12 cellular contexts compared by ENCODE assay signal in the genomic region with DNA sequence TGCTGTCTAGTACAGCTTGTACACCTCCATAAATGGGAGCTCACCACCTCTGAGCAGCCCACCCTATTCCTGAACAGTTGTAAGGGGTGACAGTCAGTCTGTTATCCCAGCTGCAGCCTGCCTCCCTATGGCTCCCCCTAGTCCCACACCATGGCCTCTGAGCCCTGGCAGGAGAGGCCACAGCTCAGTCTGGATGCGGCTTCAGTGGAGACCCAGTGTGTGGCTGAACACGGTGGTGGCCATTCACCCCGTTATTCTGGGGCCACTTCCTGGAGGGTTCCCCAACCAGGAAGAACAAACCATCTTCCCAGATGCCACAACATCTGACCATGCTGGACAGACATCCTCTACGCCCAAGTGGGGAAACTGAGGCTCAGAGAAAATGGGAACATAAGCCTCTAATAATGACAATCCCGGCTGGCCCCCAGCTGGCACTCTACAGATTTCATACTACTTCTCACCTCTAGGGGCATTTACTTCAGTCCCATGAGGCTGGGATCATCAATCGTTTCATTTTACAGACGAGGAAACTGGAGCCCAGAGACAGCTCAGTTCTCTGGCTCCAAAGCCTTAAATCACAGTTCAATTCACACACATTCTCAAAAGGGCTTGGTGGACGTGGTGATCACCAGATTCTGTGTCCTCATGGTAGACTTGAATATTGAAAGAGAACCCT. TPM values are rescaled to one million over a fixed set of nuclear protein-coding genes. Genes with fewer than 3 reads are reported as not detected.
DNase-seq lines count a peak whose midpoint lies in the region; ATAC-seq and TF ChIP-seq lines count a peak whose summit lies in the region.
"Had no signal": no experiment of that assay in that cellular context is flagged by ENCODE, and none has a peak within 500 bp of the region (broad histone marks: within the 10 kb centered on the region; RNA-seq: fewer than 3 reads in every experiment).

No MANE protein-coding gene starts in this region.

- TF ChIP-seq CTCF in DOHH2 (IDR thresholded peaks at IDR 0.05; ENCODE audit: low read depth, low read length, poor library complexity, severe bottlenecking) (peak; percentile 57), lower lobe of right lung (IDR thresholded peaks at IDR 0.05) (peak; percentile 15), GM13977 (IDR thresholded peaks at IDR 0.05; ENCODE audit: extremely low read depth, insufficient read depth, missing control alignments) (no peak)

- H3K9me3 ChIP-seq in DOHH2 (ENCODE audit: control insufficient read depth, insufficient read depth, low read length) (no peaks in the 10 kb centered on the region), lower lobe of right lung (no peaks in the 10 kb centered on the region), SJCRH30 (replicated peaks) (no peaks in the 10 kb centered on the region)
- H3K9me3 ChIP-seq: sigmoid colon, suprapubic skin had no signal

- H3K9me2 ChIP-seq in DOHH2 (replicated peaks; ENCODE audit: control insufficient read depth, low read length) = no peaks in the 10 kb centered on the region

- no peak overlapping the region for H3K4me3 ChIP-seq in DOHH2 (ENCODE audit: low read length)
- no peak overlapping the region for H3K4me3 ChIP-seq in lower lobe of right lung
- H3K4me3 ChIP-seq in SJCRH30 = no peak overlapping the region
- H3K4me3 ChIP-seq: sigmoid colon, suprapubic skin had no signal

- H4K20me1 ChIP-seq in DOHH2 (ENCODE audit: control insufficient read depth, insufficient read depth, low read depth, low read length) = no peaks in the 10 kb centered on the region

- no peak overlapping the region for H3K27ac Mint-ChIP-seq in activated CD8-positive, alpha-beta T cell treated with anti-CD3 and anti-CD28 coated beads, Interleukin-2, amount 10 ng/mL, durations not matched to agents 7 days and 5 days
- H3K27ac Mint-ChIP-seq: activated naive CD4-positive, alpha-beta T cell treated with anti-CD3 and anti-CD28 coated beads, Interleukin-2, amount 50 U/mL, for 72 hours had no signal

- no peak overlapping the region for H3K4me3 Mint-ChIP-seq in activated CD8-positive, alpha-beta T cell treated with anti-CD3 and anti-CD28 coated beads, Interleukin-2, amount 10 ng/mL, durations not matched to agents 7 days and 5 days

- H3K27ac ChIP-seq in DOHH2 (ENCODE audit: low read depth, low read length) (no peak overlapping the region), lower lobe of right lung (no peak overlapping the region), SJCRH30 (no peak overlapping the region)
- H3K27ac ChIP-seq: sigmoid colon, suprapubic skin had no signal

- H3K36me3 Mint-ChIP-seq in activated CD8-positive, alpha-beta T cell treated with anti-CD3 and anti-CD28 coated beads, Interleukin-2, amount 10 ng/mL, durations not matched to agents 7 days and 5 days (ENCODE audit: low read depth) = no peaks in the 10 kb centered on the region
- H3K36me3 Mint-ChIP-seq: activated naive CD4-positive, alpha-beta T cell treated with anti-CD3 and anti-CD28 coated beads, Interleukin-2, amount 50 U/mL, for 72 hours had no signal

- peaks cover 25% of the 10 kb centered on the region for H3K27me3 ChIP-seq in DOHH2 (ENCODE audit: control insufficient read depth, low read length)
- H3K27me3 ChIP-seq in lower lobe of right lung (ENCODE audit: low read depth) = peaks cover 17% of the 10 kb centered on the region
- H3K27me3 ChIP-seq in SJCRH30 = peaks cover 37% of the 10 kb centered on the region; the same call in 1 of the 2 replicates

- POLR2A ChIA-PET in activated CD8-positive, alpha-beta T cell treated with anti-CD3 and anti-CD28 coated beads, Interleukin-2, amount 10 ng/mL, durations not matched to agents 7 days and 5 days (lab: Charles Lee) = interaction anchor here (0.6 kb wide), 1 partner anchor 43 kb away, joined by 3 read pairs; no protein-coding TSS in a partner anchor

- no peak overlapping the region for H3K4me2 ChIP-seq in DOHH2 (ENCODE audit: low read length)

- no peaks in the 10 kb centered on the region for H3K4me1 ChIP-seq in DOHH2 (ENCODE audit: control insufficient read depth, low read length)
- no peaks in the 10 kb centered on the region for H3K4me1 ChIP-seq in lower lobe of right lung
- no peaks in the 10 kb centered on the region for H3K4me1 ChIP-seq in SJCRH30
- H3K4me1 ChIP-seq: sigmoid colon had no signal

- ATAC-seq in activated CD8-positive, alpha-beta T cell treated with anti-CD3 and anti-CD28 coated beads, Interleukin-2, amount 10 ng/mL, durations not matched to agents 7 days and 5 days = peak; percentile 46
- ATAC-seq in lower lobe of right lung = no peak
- no peak for ATAC-seq in GM21737 (IDR thresholded peaks at IDR 0.05; ENCODE audit: unreplicated experiment)
- ATAC-seq in GM18502 (IDR thresholded peaks at IDR 0.05; ENCODE audit: poor library complexity, unreplicated experiment) = no peak

- H3K4me1 Mint-ChIP-seq in activated CD8-positive, alpha-beta T cell treated with anti-CD3 and anti-CD28 coated beads, Interleukin-2, amount 10 ng/mL, durations not matched to agents 7 days and 5 days (ENCODE audit: low read depth) = no peaks in the 10 kb centered on the region

- H3K9me3 Mint-ChIP-seq in activated CD8-positive, alpha-beta T cell treated with anti-CD3 and anti-CD28 coated beads, Interleukin-2, amount 10 ng/mL, durations not matched to agents 7 days and 5 days (ENCODE audit: insufficient read depth) = no peaks in the 10 kb centered on the region
- H3K9me3 Mint-ChIP-seq: activated naive CD4-positive, alpha-beta T cell treated with anti-CD3 and anti-CD28 coated beads, Interleukin-2, amount 50 U/mL, for 72 hours had no signal

- intact Hi-C loops in lower lobe of right lung (cut with DNase I) = no loop called here

- H3K27me3 Mint-ChIP-seq in activated CD8-positive, alpha-beta T cell treated with anti-CD3 and anti-CD28 coated beads, Interleukin-2, amount 10 ng/mL, durations not matched to agents 7 days and 5 days (ENCODE audit: low read depth) = peaks cover 21% of the 10 kb centered on the region

- in situ Hi-C loops in GM13977 (cut with MboI; ENCODE audit: low pct_unique_long_range_greater_than_20kb, low sequenced_read_pairs, unreplicated experiment) = no loop called here

- no peaks in the 10 kb centered on the region for H3K79me2 ChIP-seq in DOHH2 (ENCODE audit: control insufficient read depth, low read length)

- no peaks in the 10 kb centered on the region for H3F3A ChIP-seq in DOHH2 (ENCODE audit: control insufficient read depth, insufficient read depth)

- CTCF ChIA-PET in activated CD8-positive, alpha-beta T cell treated with anti-CD3 and anti-CD28 coated beads, Interleukin-2, amount 10 ng/mL, durations not matched to agents 7 days and 5 days (lab: Charles Lee) = interaction anchor here (1.0 to 3.8 kb wide), 4 partner anchors 40 to 288 kb away, joined by 3 to 13 read pairs (median 4); no protein-coding TSS in a partner anchor

- DNase-seq in HuH-7.5 (ENCODE audit: low spot score) (peak; percentile 77), lower lobe of right lung (no peak), GM13977 (ENCODE audit: low spot score) (no peak), SJCRH30 (no peak)
- DNase-seq in activated CD8-positive, alpha-beta T cell treated with anti-CD3 and anti-CD28 coated beads, Interleukin-2, amount 10 ng/mL, durations not matched to agents 7 days and 5 days = no peak
- DNase-seq: hypothalamus, sigmoid colon had no signal

- H3K36me3 ChIP-seq in DOHH2 (ENCODE audit: control insufficient read depth, low read length) (no peaks in the 10 kb centered on the region), lower lobe of right lung (no peaks in the 10 kb centered on the region), SJCRH30 (no peaks in the 10 kb centered on the region)
- H3K36me3 ChIP-seq: sigmoid colon, suprapubic skin had no signal

RNA-seq across cellular contexts. Expression of gene GRIP2, which starts 9.3 kb away (rescaled TPM):
- not detected for total RNA-seq in activated CD8-positive, alpha-beta T cell treated with anti-CD3 and anti-CD28 coated beads, Interleukin-2, amount 10 ng/mL, durations not matched to agents 7 days and 5 days
- 1.1 TPM for total RNA-seq in lower lobe of right lung
- 0.57 and 0.96 TPM in 2 replicates for total RNA-seq in SJCRH30 (2014; rRNA removed; shearing (Covaris generic))
- total RNA-seq: activated naive CD4-positive, alpha-beta T cell treated with anti-CD3 and anti-CD28 coated beads, Interleukin-2, amount 50 U/mL, for 72 hours had no signal
